Comparison of ENCODE assay signal across 11 cellular contexts in the genomic region with DNA sequence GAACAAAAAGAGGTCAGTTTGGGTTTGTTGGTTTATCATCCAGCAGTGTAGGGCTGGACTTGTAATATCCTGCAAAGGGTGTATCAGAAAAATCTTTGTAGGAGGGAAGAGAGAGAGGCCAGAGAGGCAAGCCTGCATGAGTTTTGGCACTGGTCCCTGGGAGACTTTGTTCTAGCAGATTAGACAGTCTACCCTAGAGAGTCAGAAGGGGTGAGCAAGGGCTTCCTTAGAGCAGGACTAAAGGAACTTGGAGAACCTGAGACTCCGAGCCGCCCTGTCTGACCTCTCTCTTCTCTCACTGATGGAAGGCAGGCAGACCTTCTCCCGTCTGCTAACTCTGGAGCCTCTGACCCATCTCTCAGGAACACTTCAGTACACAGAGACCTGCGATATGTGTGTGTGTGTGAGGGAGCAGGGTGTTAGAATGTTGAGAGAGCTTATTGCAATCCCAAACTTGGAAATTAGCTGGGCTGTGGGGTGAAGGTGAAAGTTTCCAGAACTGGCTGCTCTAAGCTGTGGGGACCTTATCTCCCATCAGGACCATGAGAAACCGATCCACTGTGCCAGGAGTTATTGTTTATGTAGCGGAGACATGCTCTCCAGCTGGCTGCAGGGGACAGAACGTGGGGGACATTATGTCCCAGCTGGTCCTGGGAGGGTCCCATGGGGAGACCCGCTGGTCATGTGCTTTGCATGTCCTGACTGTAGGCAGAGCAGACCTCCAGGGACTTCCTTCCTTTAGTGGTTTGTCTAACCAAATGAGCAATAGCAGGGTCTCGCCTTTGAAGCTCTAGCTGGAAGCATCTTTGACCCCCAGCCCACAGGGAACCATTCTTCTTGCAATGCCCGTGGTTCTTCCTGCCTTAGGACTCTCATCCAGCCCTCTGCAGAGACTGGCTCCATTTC. TPM values are rescaled to one million over a fixed set of nuclear protein-coding genes. Genes with fewer than 3 reads are reported as not detected.
A peak's percentile ranks its signal among the peaks of the same experiment; 100 is the strongest.
DNase-seq lines count a peak whose midpoint lies in the region; ATAC-seq and TF ChIP-seq lines count a peak whose summit lies in the region.
"Had no signal": no experiment of that assay in that cellular context is flagged by ENCODE, and none has a peak within 500 bp of the region (broad histone marks: within the 10 kb centered on the region; RNA-seq: fewer than 3 reads in every experiment).

No MANE protein-coding gene starts in this region.

- no peak overlapping the region for H3K4me3 ChIP-seq in IMR-90 (ENCODE audit: insufficient read depth, low read depth, low read length)
- no peak overlapping the region for H3K4me3 ChIP-seq in dorsolateral prefrontal cortex
- H3K4me3 ChIP-seq in left lung, result no peak overlapping the region
- no peak overlapping the region for H3K4me3 ChIP-seq in smooth muscle cell

- H3K36me3 ChIP-seq in IMR-90 (ENCODE audit: control insufficient read depth, insufficient read depth, low read length) (peaks cover 73% of the 10 kb centered on the region), left lung (peaks cover 0 to 27% of the 10 kb centered on the region in 2 donors), smooth muscle cell (ENCODE audit: low read depth) (peaks cover 38% of the 10 kb centered on the region)

- no peak for DNase-seq in IMR-90
- DNase-seq in dorsolateral prefrontal cortex, result no peak
- no peak for DNase-seq in left lung
- no peak for DNase-seq in smooth muscle cell (lab: John Stamatoyannopoulos, UW; ENCODE audit: unreplicated experiment)
- no peak for DNase-seq in DMS79 (lab: John Stamatoyannopoulos, UW)
- DNase-seq in NK-92 (lab: John Stamatoyannopoulos, UW; ENCODE audit: unreplicated experiment), result no peak
- no peak for DNase-seq in HCEC 1CT
- DNase-seq: foreskin melanocyte; NCI-H2029 treated with DMSO at 0.1 percent for 48 hours; stimulated activated CD4-positive, alpha-beta T cell treated with anti-CD3 and anti-CD28 coated beads, Interleukin-12 subunit alpha, Interleukin-12 subunit beta, amount 100 ng/mL, for 4 hours had no signal

- H3K18ac ChIP-seq in IMR-90 (ENCODE audit: low read depth, low read length), result no peak overlapping the region

- no peak overlapping the region for H2AK9ac ChIP-seq in IMR-90 (replicated peaks; ENCODE audit: low read depth, low read length, poor library complexity)

- H3K27ac ChIP-seq in IMR-90 (ENCODE audit: insufficient read depth, low read length) (no peak overlapping the region), dorsolateral prefrontal cortex (peak overlapping the region in 33 of 59 donors; percentile 5 to 89 (median 76)), left lung (peak overlapping the region in 1 of 2 donors; percentile 37), smooth muscle cell (ENCODE audit: low read depth) (peak overlapping the region; percentile 57)

- no peak overlapping the region for H3K23ac ChIP-seq in IMR-90 (ENCODE audit: low read depth, low read length)

- H3K27me3 ChIP-seq in IMR-90 (ENCODE audit: control insufficient read depth, insufficient read depth, low read length) (no peaks in the 10 kb centered on the region), dorsolateral prefrontal cortex (no peaks in the 10 kb centered on the region), left lung (no peaks in the 10 kb centered on the region), smooth muscle cell (ENCODE audit: low read depth) (no peaks in the 10 kb centered on the region)

- H3K9me3 ChIP-seq in IMR-90 (ENCODE audit: control insufficient read depth, insufficient read depth, low read length) (no peaks in the 10 kb centered on the region), left lung (no peaks in the 10 kb centered on the region), smooth muscle cell (replicated peaks; ENCODE audit: low read depth) (no peaks in the 10 kb centered on the region)

- TF ChIP-seq CTCF in IMR-90 (conservative IDR thresholded peaks at IDR 0.05; ENCODE audit: low read depth, low read length) (no peak), dorsolateral prefrontal cortex (IDR thresholded peaks at IDR 0.05 in 54 of 56, conservative IDR thresholded peaks at IDR 0.05 in 2 of 56; ENCODE audit: low read depth in 1 of 56, partially characterized antibody in 56 of 56) (no peak), left lung (IDR thresholded peaks at IDR 0.05) (no peak), smooth muscle cell (IDR thresholded peaks at IDR 0.05; ENCODE audit: borderline replicate concordance, insufficient read depth, poor library complexity, severe bottlenecking) (no peak)

- dilution Hi-C loops in IMR-90 (cut with HindIII; ENCODE audit: low sequenced_read_pairs, unreplicated experiment), result no loop called here

- H3K79me2 ChIP-seq in smooth muscle cell (ENCODE audit: low read depth), result peaks cover 33% of the 10 kb centered on the region

- no peak overlapping the region for H2BK120ac ChIP-seq in IMR-90 (ENCODE audit: low read depth, low read length)

- ATAC-seq in IMR-90 (ENCODE audit: low read depth), result no peak
- peak; percentile 16 for ATAC-seq in left lung
- ATAC-seq in activated CD4-positive, CD25-positive, alpha-beta regulatory T cell treated with anti-CD3 and anti-CD28 coated beads, Interleukin-2, amount 50 U/mL, for 24 hours, result no peak

- H3F3A ChIP-seq in smooth muscle cell (ENCODE audit: low read depth), result peaks cover 96% of the 10 kb centered on the region

- in situ Hi-C loops in IMR-90 (cut with MboI; ENCODE audit: low sequenced_read_pairs), result no loop called here

- peaks cover 41% of the 10 kb centered on the region; the same call in 1 of the 2 replicates for H3K9me1 ChIP-seq in IMR-90 (ENCODE audit: insufficient read depth, low read length)

- H4K91ac ChIP-seq in IMR-90 (ENCODE audit: insufficient read depth, low read depth, low read length), result no peak overlapping the region

- no peak for TF ChIP-seq RAD21 in IMR-90 (IDR thresholded peaks at IDR 0.05; ENCODE audit: low read length)

- H2BK20ac ChIP-seq in IMR-90 (ENCODE audit: low read depth, low read length), result no peak overlapping the region

- TF ChIP-seq POLR2A in IMR-90 (IDR thresholded peaks at IDR 0.05; ENCODE audit: low read depth, low read length), result peak; percentile 35; the same call in 1 of the 2 replicates

- H3K79me1 ChIP-seq in IMR-90 (ENCODE audit: low read depth in 1 of 2, low read length in 2 of 2), result peaks cover 13 to 78% of the 10 kb centered on the region in 2 experiments

- H3K4me1 ChIP-seq in IMR-90 (ENCODE audit: control insufficient read depth, insufficient read depth, low read length) (no peaks in the 10 kb centered on the region), left lung (peaks cover 23 to 36% of the 10 kb centered on the region in 2 donors), smooth muscle cell (ENCODE audit: low read depth) (no peaks in the 10 kb centered on the region)

- H2BK15ac ChIP-seq in IMR-90 (ENCODE audit: low read depth, low read length), result no peak overlapping the region

- no peak overlapping the region for H3K9ac ChIP-seq in IMR-90 (ENCODE audit: low read depth, low read length)
- no peak overlapping the region for H3K9ac ChIP-seq in smooth muscle cell (ENCODE audit: low read depth)

- H2AK5ac ChIP-seq in IMR-90 (ENCODE audit: low read depth, low read length), result no peak overlapping the region

- H4K5ac ChIP-seq in IMR-90 (ENCODE audit: low read depth, low read length), result no peak overlapping the region

- intact Hi-C loops in IMR-90 (cut with micrococcal nuclease), result no loop called here
- intact Hi-C loops in dorsolateral prefrontal cortex (cut with DNase I), result no loop called here
- intact Hi-C loops in left lung (cut with DNase I), result no loop called here

- H3K4me2 ChIP-seq in IMR-90 (ENCODE audit: low read depth, low read length) (no peak overlapping the region), smooth muscle cell (no peak overlapping the region)

- H3K14ac ChIP-seq in IMR-90 (replicated peaks; ENCODE audit: low read depth, low read length), result no peak overlapping the region

- no TSS peak for BruUV-seq in IMR-90 (replicated peaks; lab: Mats Ljungman, UMichigan)

- H3K4ac ChIP-seq in IMR-90 (ENCODE audit: low read depth, low read length), result no peak overlapping the region

- no peak overlapping the region for H4K8ac ChIP-seq in IMR-90 (ENCODE audit: low read depth in 2 of 2, low read length in 2 of 2)

- CTCF ChIA-PET in IMR-90 (lab: Yijun Ruan, JAX), result interaction anchor here (1.0 kb wide), 1 partner anchor 323 kb away, joined by 3 read pairs; no protein-coding TSS in a partner anchor

- POLR2A ChIA-PET in IMR-90 (lab: Charles Lee; ENCODE audit: unreplicated experiment), result no interaction called here

- H3K56ac ChIP-seq in IMR-90 (ENCODE audit: extremely low read depth, insufficient read depth, low read length), result no peak overlapping the region

- WGBS in IMR-90 (ENCODE audit: extremely low coverage in 2 of 2, insufficient read length in 1 of 2), 2 experiments, result 86% methylated on average over 1 of the region's 10 CpGs; no CpG with 5 or more reads in 1 of the 2 experiments
- 70% methylated on average over 10 of the region's 10 CpGs for WGBS in smooth muscle cell (ENCODE audit: low lambda C conversion rate)

- no peak overlapping the region for H2BK5ac ChIP-seq in IMR-90 (ENCODE audit: low read depth, low read length, poor library complexity, severe bottlenecking)

- H4K20me1 ChIP-seq in IMR-90 (ENCODE audit: insufficient read depth, low read length) (peaks cover 78% of the 10 kb centered on the region), smooth muscle cell (ENCODE audit: low read depth) (peaks cover 100% of the 10 kb centered on the region)

- H2AFZ ChIP-seq in IMR-90 (replicated peaks; ENCODE audit: low read length, poor library complexity) (no peak overlapping the region), smooth muscle cell (ENCODE audit: low read depth) (no peak overlapping the region)

TF ChIP-seq in IMR-90, 13 proteins besides CTCF, POLR2A, EP300 and RAD21 (continues in another document):
- TF ChIP-seq MAZ (IDR thresholded peaks at IDR 0.05; ENCODE audit: borderline replicate concordance, low read depth, low read length), result no peak
- TF ChIP-seq RFX5 (IDR thresholded peaks at IDR 0.05; ENCODE audit: low read depth, low read length), result no peak
- TF ChIP-seq FOS (IDR thresholded peaks at IDR 0.05; ENCODE audit: low read depth, low read length), result no peak
- no peak for TF ChIP-seq CEBPB (IDR thresholded peaks at IDR 0.05; ENCODE audit: low read depth, low read length)
- no peak for TF ChIP-seq NFE2L2 (IDR thresholded peaks at IDR 0.05; ENCODE audit: low read depth, low read length)
- no peak for TF ChIP-seq RCOR1 (IDR thresholded peaks at IDR 0.05; ENCODE audit: insufficient replicate concordance, low read length)
- no peak for TF ChIP-seq MAFK (IDR thresholded peaks at IDR 0.05; ENCODE audit: low read depth, low read length)
- no peak for TF ChIP-seq MXI1 (IDR thresholded peaks at IDR 0.05; ENCODE audit: borderline replicate concordance, low read depth, low read length)
- no peak for TF ChIP-seq SMC3 (IDR thresholded peaks at IDR 0.05; ENCODE audit: low read depth, low read length)

RNA-seq across cellular contexts. Expression of gene TIMP3, which starts 51.1 kb away (rescaled TPM):
- total RNA-seq in IMR-90 (2012; rRNA removed) (98.8 and 108 TPM in 2 replicates), dorsolateral prefrontal cortex (100 to 1,000 TPM in 10 of 120 experiments, 10 to 100 TPM in 110; 30.5 to 155 (median 57.5) TPM), left lung (100 to 1,000 TPM; 277 to 308 TPM), smooth muscle cell (3,114 and 3,210 TPM in 2 replicates)
- polyA plus RNA-seq in IMR-90 (2012; rRNA removed) (173 and 179 TPM in 2 replicates), smooth muscle cell (3,050 and 3,942 TPM in 2 replicates)
- polyA plus RNA-seq in IMR-90 (2012; cell fraction: cytosol; rRNA removed), result 114 and 148 TPM in 2 replicates
- 70.7 and 131 TPM in 2 replicates for polyA plus RNA-seq in IMR-90 (2012; cell fraction: nucleus; rRNA removed; ENCODE audit: low replicate concordance)

Comparison
In these comparisons a context has a peak if more than half of its experiments do, and no peak if none do; other contexts are left out.
1. RNA of gene TIMP3, which starts 51.1 kb away (total RNA-seq): 3,114 to 3,210 TPM in smooth muscle cell; 277 to 308 TPM in left lung, 98.8 to 108 TPM in IMR-90 and 30.5 to 155 TPM in dorsolateral prefrontal cortex; every median in the first group is over 10 times any median in the second.